1 cellular context compared by ENCODE assay signal in genomic region chr2:78077637-78078036, GRCh38.
TF ChIP-seq lines count a peak whose summit lies in the region.

No MANE protein-coding gene starts in this region.

TF ChIP-seq in SK-N-SH, 30 proteins besides CTCF, POLR2A, EP300 and RAD21 (continued from another document):
- TF ChIP-seq ZBTB33 (IDR thresholded peaks at IDR 0.05; ENCODE audit: borderline replicate concordance, low read depth) = no peak
- no peak for TF ChIP-seq PBX3 (IDR thresholded peaks at IDR 0.05)
- no peak for TF ChIP-seq TCF12 (IDR thresholded peaks at IDR 0.05)
- TF ChIP-seq SMC3 (IDR thresholded peaks at IDR 0.05; ENCODE audit: low read depth, low read length) = no peak
